In genomic region chr5:157210652-157211051, GRCh38 we compare ENCODE assay signal across 22 cellular contexts. TPM values are rescaled to one million over a fixed set of nuclear protein-coding genes. Genes with fewer than 3 reads are reported as not detected.
A peak's percentile ranks its signal among the peaks of the same experiment; 100 is the strongest.
DNase-seq lines count a peak whose midpoint lies in the region; ATAC-seq and TF ChIP-seq lines count a peak whose summit lies in the region.
"Not testable (repeated sequence)": the region's sequence is repeated elsewhere in the genome, so short reads cannot be mapped to it uniquely, and the experiment has no call there.
"Had no signal": no experiment of that assay in that cellular context is flagged by ENCODE, and none has a peak within 500 bp of the region (broad histone marks: within the 10 kb centered on the region; RNA-seq: fewer than 3 reads in every experiment).

No MANE protein-coding gene starts in this region.

- H3K9me3 ChIP-seq in DND-41 (ENCODE audit: insufficient read depth, low read length, severe bottlenecking); subcutaneous abdominal adipose tissue (ENCODE audit: control insufficient read depth in 5 of 5, low read length in 5 of 5): not testable (repeated sequence)

- not testable (repeated sequence) for H3K4me3 ChIP-seq in DND-41 (ENCODE audit: low read depth in 1 of 2, low read length in 2 of 2)
- H3K4me3 ChIP-seq in subcutaneous abdominal adipose tissue (ENCODE audit: low read depth in 1 of 5, low read length in 5 of 5): peak overlapping the region in 2 of 5 donors; percentile 1 to 9

- peaks cover 20% of the 10 kb centered on the region for H4K20me1 ChIP-seq in DND-41 (ENCODE audit: insufficient read depth, low read length)

- H3K27me3 ChIP-seq in DND-41 (ENCODE audit: insufficient read depth, low read length, poor library complexity); subcutaneous abdominal adipose tissue (ENCODE audit: control insufficient read depth in 5 of 5, insufficient read depth in 4 of 5, low read length in 5 of 5): not testable (repeated sequence)

- not testable (repeated sequence) for H3K9ac ChIP-seq in DND-41 (ENCODE audit: low read depth, low read length); subcutaneous abdominal adipose tissue (ENCODE audit: low read length in 5 of 5)

- TF ChIP-seq CTCF in DND-41 (IDR thresholded peaks at IDR 0.05; ENCODE audit: borderline replicate concordance, extremely low read depth, low read length, poor library complexity, severe bottlenecking); MCF 10A (IDR thresholded peaks at IDR 0.05; ENCODE audit: unreplicated experiment); natural killer cell (IDR thresholded peaks at IDR 0.05): not testable (repeated sequence)

- H3K27ac ChIP-seq in DND-41 (ENCODE audit: low read length) (peak overlapping the region; percentile 51; the same call in 1 of the 2 replicates), subcutaneous abdominal adipose tissue (ENCODE audit: low read depth, low read length) (peak overlapping the region; percentile 87)

- H3K36me3 ChIP-seq in DND-41 (ENCODE audit: insufficient read depth, low read length): peaks cover 88% of the 10 kb centered on the region
- not testable (repeated sequence) for H3K36me3 ChIP-seq in subcutaneous abdominal adipose tissue (ENCODE audit: control insufficient read depth in 5 of 5, insufficient read depth in 5 of 5, low read length in 5 of 5)

- peaks cover 95% of the 10 kb centered on the region for H3K36me3 Mint-ChIP-seq in activated CD4-positive, alpha-beta T cell treated with anti-CD3 and anti-CD28 coated beads, Interleukin-2, amount 10 ng/mL, durations not matched to agents 7 days and 5 days (ENCODE audit: low read depth)
- H3K36me3 Mint-ChIP-seq in activated naive CD4-positive, alpha-beta T cell treated with anti-CD3 and anti-CD28 coated beads for 36 hours (ENCODE audit: low read depth): peaks cover 89% of the 10 kb centered on the region
- not testable (repeated sequence) for H3K36me3 Mint-ChIP-seq in MCF 10A (ENCODE audit: insufficient read depth, unreplicated experiment)
- H3K36me3 Mint-ChIP-seq in natural killer cell: peaks cover 25% of the 10 kb centered on the region

- CTCF ChIA-PET in activated CD4-positive, alpha-beta T cell treated with anti-CD3 and anti-CD28 coated beads, Interleukin-2, amount 10 ng/mL, durations not matched to agents 7 days and 5 days (lab: Charles Lee): interaction anchor here (0.7 kb wide), 1 partner anchor 53 kb away, joined by 3 read pairs; no protein-coding TSS in a partner anchor
- CTCF ChIA-PET in activated naive CD4-positive, alpha-beta T cell treated with anti-CD3 and anti-CD28 coated beads for 36 hours (lab: Charles Lee): not testable (repeated sequence)
- CTCF ChIA-PET in MCF 10A (lab: Yijun Ruan, JAX): interaction anchor here (0.6 kb wide), 1 partner anchor 44 kb away, joined by 3 read pairs; no protein-coding TSS in a partner anchor

- peak overlapping the region; percentile 86 for H3K27ac Mint-ChIP-seq in activated CD4-positive, alpha-beta T cell treated with anti-CD3 and anti-CD28 coated beads, Interleukin-2, amount 10 ng/mL, durations not matched to agents 7 days and 5 days
- peak overlapping the region; percentile 97 for H3K27ac Mint-ChIP-seq in activated naive CD4-positive, alpha-beta T cell treated with anti-CD3 and anti-CD28 coated beads for 36 hours
- H3K27ac Mint-ChIP-seq in MCF 10A (ENCODE audit: low read depth, unreplicated experiment): peak overlapping the region; percentile 53
- peak overlapping the region; percentile 86 to 92 for H3K27ac Mint-ChIP-seq in natural killer cell

- H3K4me1 Mint-ChIP-seq in activated CD4-positive, alpha-beta T cell treated with anti-CD3 and anti-CD28 coated beads, Interleukin-2, amount 10 ng/mL, durations not matched to agents 7 days and 5 days: peaks cover 93% of the 10 kb centered on the region
- H3K4me1 Mint-ChIP-seq in activated naive CD4-positive, alpha-beta T cell treated with anti-CD3 and anti-CD28 coated beads for 36 hours (ENCODE audit: low read depth): peaks cover 96% of the 10 kb centered on the region
- not testable (repeated sequence) for H3K4me1 Mint-ChIP-seq in MCF 10A (ENCODE audit: insufficient read depth, unreplicated experiment)
- peaks cover 76 to 81% of the 10 kb centered on the region in 2 donors for H3K4me1 Mint-ChIP-seq in natural killer cell

- not testable (repeated sequence) for ATAC-seq in DND-41 (ENCODE audit: insufficient read depth, low read depth)
- ATAC-seq in natural killer cell: peak; percentile 46 to 73 (median 67)

- not testable (repeated sequence) for H3K4me2 ChIP-seq in DND-41 (ENCODE audit: insufficient read depth, low read length)

- BruUV-seq in MCF 10A (replicated peaks; lab: Mats Ljungman, UMichigan): not testable (repeated sequence)

- not testable (repeated sequence) for H3K27me3 Mint-ChIP-seq in activated CD4-positive, alpha-beta T cell treated with anti-CD3 and anti-CD28 coated beads, Interleukin-2, amount 10 ng/mL, durations not matched to agents 7 days and 5 days; activated naive CD4-positive, alpha-beta T cell treated with anti-CD3 and anti-CD28 coated beads for 36 hours (ENCODE audit: low read depth); MCF 10A (ENCODE audit: insufficient read depth, unreplicated experiment); natural killer cell (ENCODE audit: low read depth in 2 of 2)

- peaks cover 57% of the 10 kb centered on the region for H3K79me2 ChIP-seq in DND-41 (ENCODE audit: insufficient read depth, low read length)

- intact Hi-C loops in activated naive CD4-positive, alpha-beta T cell treated with anti-CD3 and anti-CD28 coated beads for 36 hours (cut with micrococcal nuclease): loop anchor here (10.0 kb wide), 1 partner anchor 1994 kb away; the partner anchor contains the start of gene RNF145
- intact Hi-C loops in MCF 10A (cut with micrococcal nuclease): not testable (repeated sequence)
- intact Hi-C loops in natural killer cell (cut with micrococcal nuclease): loop anchor here (5.0 kb wide), 1 partner anchor 178 kb away; no protein-coding TSS in a partner anchor

- H3K9me3 Mint-ChIP-seq in activated CD4-positive, alpha-beta T cell treated with anti-CD3 and anti-CD28 coated beads, Interleukin-2, amount 10 ng/mL, durations not matched to agents 7 days and 5 days: peaks cover 14% of the 10 kb centered on the region
- not testable (repeated sequence) for H3K9me3 Mint-ChIP-seq in activated naive CD4-positive, alpha-beta T cell treated with anti-CD3 and anti-CD28 coated beads for 36 hours; MCF 10A (ENCODE audit: unreplicated experiment); natural killer cell

- not testable (repeated sequence) for H3K4me3 Mint-ChIP-seq in activated CD4-positive, alpha-beta T cell treated with anti-CD3 and anti-CD28 coated beads, Interleukin-2, amount 10 ng/mL, durations not matched to agents 7 days and 5 days; activated naive CD4-positive, alpha-beta T cell treated with anti-CD3 and anti-CD28 coated beads for 36 hours; MCF 10A (ENCODE audit: unreplicated experiment)
- H3K4me3 Mint-ChIP-seq in natural killer cell: peak overlapping the region; percentile 29

- POLR2A ChIA-PET in activated CD4-positive, alpha-beta T cell treated with anti-CD3 and anti-CD28 coated beads, Interleukin-2, amount 10 ng/mL, durations not matched to agents 7 days and 5 days (lab: Charles Lee); MCF 10A (lab: Yijun Ruan, JAX): not testable (repeated sequence)

- H3K4me1 ChIP-seq in DND-41 (ENCODE audit: insufficient read depth, low read length) (peaks cover 59% of the 10 kb centered on the region), subcutaneous abdominal adipose tissue (ENCODE audit: control insufficient read depth in 5 of 5, insufficient read depth in 5 of 5, low read length in 5 of 5) (peaks cover 5 to 19% (median 15%) of the 10 kb centered on the region in 5 donors)

- not testable (repeated sequence) for DNase-seq in DND-41; activated CD4-positive, alpha-beta T cell treated with anti-CD3 and anti-CD28 coated beads, Interleukin-2, amount 10 ng/mL, durations not matched to agents 7 days and 5 days; activated naive CD4-positive, alpha-beta T cell treated with anti-CD3 and anti-CD28 coated beads for 36 hours; natural killer cell
- DNase-seq in NOMO-1 treated with DMSO at 0.1 percent for 48 hours (lab: John Stamatoyannopoulos, UW; ENCODE audit: unreplicated experiment): peak; percentile 34
- DNase-seq in MCF 10A (ENCODE audit: unreplicated experiment): peak; percentile 37
- DNase-seq in fibroblast of peridontal ligament (ENCODE audit: extremely low read depth): peak; percentile 37

- not testable (repeated sequence) for H2AFZ ChIP-seq in DND-41 (ENCODE audit: low read depth, low read length)

RNA-seq across cellular contexts. Expression of gene ITK, which starts 30.0 kb away (rescaled TPM):
- total RNA-seq in activated CD4-positive, alpha-beta T cell treated with anti-CD3 and anti-CD28 coated beads, Interleukin-2, amount 10 ng/mL, durations not matched to agents 7 days and 5 days: 100 to 1,000 TPM; 258 to 306 TPM
- total RNA-seq in activated naive CD4-positive, alpha-beta T cell treated with anti-CD3 and anti-CD28 coated beads for 36 hours: 100 to 1,000 TPM; 340 TPM
- total RNA-seq in MCF 10A (2022): not detected in 2 replicates
- total RNA-seq in natural killer cell: 100 to 1,000 TPM; 153 to 188 (median 186) TPM
- total RNA-seq: bronchial epithelial cell, frontal cortex, kidney epithelial cell, pulmonary artery endothelial cell, temporal lobe had no signal

RNA-seq across cellular contexts. Expression of gene GARIN3, which starts 44.6 kb away (rescaled TPM):
- total RNA-seq in activated CD4-positive, alpha-beta T cell treated with anti-CD3 and anti-CD28 coated beads, Interleukin-2, amount 10 ng/mL, durations not matched to agents 7 days and 5 days: not detected
- total RNA-seq in activated naive CD4-positive, alpha-beta T cell treated with anti-CD3 and anti-CD28 coated beads for 36 hours: 1 to 10 TPM; 3.6 to 3.8 TPM
- not detected in 2 replicates for total RNA-seq in MCF 10A (2022)
- total RNA-seq in natural killer cell: not detected
- total RNA-seq: aorta; bronchial epithelial cell; frontal cortex; heart right ventricle; K562; kidney epithelial cell; lower leg skin; omental fat pad; pulmonary artery endothelial cell; SK-MEL-5; skeletal muscle tissue; T-helper 1 cell treated with Interleukin-12 subunit alpha and Interleukin-12 subunit beta and Interleukin-4 antibody, amounts not matched to agents 30 ng/mL and 1 ng/mL, for 36 hours; temporal lobe; ureter had no signal

RNA-seq across cellular contexts. Expression of gene CYFIP2, which starts 55.3 kb away (rescaled TPM):
- 100 to 1,000 TPM; 452 to 606 TPM for total RNA-seq in activated CD4-positive, alpha-beta T cell treated with anti-CD3 and anti-CD28 coated beads, Interleukin-2, amount 10 ng/mL, durations not matched to agents 7 days and 5 days
- 100 to 1,000 TPM; 490 to 492 TPM for total RNA-seq in activated naive CD4-positive, alpha-beta T cell treated with anti-CD3 and anti-CD28 coated beads for 36 hours
- total RNA-seq in MCF 10A (2022): 50.5 and 50.8 TPM in 2 replicates
- 100 to 1,000 TPM; 464 to 542 (median 532) TPM for total RNA-seq in natural killer cell

Comparison
In these comparisons a context has a peak if more than half of its experiments do, and no peak if none do; other contexts are left out.
1. RNA of gene ITK, which starts 30.0 kb away (total RNA-seq): 340 TPM in activated naive CD4-positive, alpha-beta T cell treated with anti-CD3 and anti-CD28 coated beads for 36 hours, 258 to 306 TPM in activated CD4-positive, alpha-beta T cell treated with anti-CD3 and anti-CD28 coated beads, Interleukin-2, amount 10 ng/mL, durations not matched to agents 7 days and 5 days and 153 to 188 TPM in natural killer cell; not detected in MCF 10A; every median in the first group is over 100 times any median in the second.
2. Peak in every context shown above with its lines, with median percentiles within 50 percentile points of each other: H3K27ac Mint-ChIP-seq.